10 cellular contexts compared by ENCODE assay signal in genomic region chr12:125193798-125194562, GRCh38. TPM values are rescaled to one million over a fixed set of nuclear protein-coding genes. Genes with fewer than 3 reads are reported as not detected.
DNase-seq lines count a peak whose midpoint lies in the region; ATAC-seq and TF ChIP-seq lines count a peak whose summit lies in the region.
"Had no signal": no experiment of that assay in that cellular context is flagged by ENCODE, and none has a peak within 500 bp of the region (broad histone marks: within the 10 kb centered on the region; RNA-seq: fewer than 3 reads in every experiment).

No MANE protein-coding gene starts in this region.

- DNase-seq in ELR (ENCODE audit: low read depth) (peak; percentile 78), MG63 (peak; percentile 69), myocyte (ENCODE audit: low read depth) (peak; percentile 22), GOT3 (lab: John Stamatoyannopoulos, UW) (no peak), heart left ventricle (no peak)
- DNase-seq in activated naive CD4-positive, alpha-beta T cell (lab: John Stamatoyannopoulos, UW): no peak
- DNase-seq: NCI-H2029 had no signal

- no peak for TF ChIP-seq POLR2A in heart left ventricle (IDR thresholded peaks at IDR 0.05)

- H3K36me3 Mint-ChIP-seq in brain: peaks cover 4% of the 10 kb centered on the region

- intact Hi-C loops in heart left ventricle (cut with DNase I): no loop called here

- no peak overlapping the region for H3K27ac ChIP-seq in heart left ventricle
- H3K27ac ChIP-seq: esophagus muscularis mucosa had no signal

- H3K9me3 ChIP-seq in MG63 (no peaks in the 10 kb centered on the region), heart left ventricle (no peaks in the 10 kb centered on the region)
- H3K9me3 ChIP-seq: esophagus muscularis mucosa had no signal

- peaks cover 68% of the 10 kb centered on the region for H3K27me3 Mint-ChIP-seq in brain

- H3K9me3 Mint-ChIP-seq in brain: peaks cover under 1 to 18% (median 7%) of the 10 kb centered on the region in 5 experiments

- TF ChIP-seq CTCF in brain (conservative IDR thresholded peaks at IDR 0.05) (peak; percentile 14 to 56), heart left ventricle (IDR thresholded peaks at IDR 0.05) (no peak)

- ATAC-seq in HG02840 (IDR thresholded peaks at IDR 0.05; ENCODE audit: low FRiP score, unreplicated experiment) (no peak), heart left ventricle (no peak)

- H3K27ac Mint-ChIP-seq in brain: peak overlapping the region; percentile 75 to 95 (median 84)

- H3K4me1 ChIP-seq in heart left ventricle: peaks cover 0 to 12% (median 0%) of the 10 kb centered on the region in 12 donors

- peaks cover 28% of the 10 kb centered on the region for H3K4me1 Mint-ChIP-seq in brain

- peaks cover 26% of the 10 kb centered on the region for H3K27me3 ChIP-seq in MG63
- peaks cover 6 to 66% (median 22%) of the 10 kb centered on the region in 9 donors for H3K27me3 ChIP-seq in heart left ventricle

- 12 to 16% (median 14%) methylated on average over 15 to 16 of the region's 16 CpGs for WGBS in heart left ventricle, 4 donors

- peak overlapping the region; percentile 66 to 81 (median 78) for H3K4me3 Mint-ChIP-seq in brain

- no peaks in the 10 kb centered on the region for H3K36me3 ChIP-seq in MG63
- no peaks in the 10 kb centered on the region for H3K36me3 ChIP-seq in heart left ventricle
- H3K36me3 ChIP-seq: esophagus muscularis mucosa had no signal

- H3K4me3 ChIP-seq in MG63 (no peak overlapping the region), heart left ventricle (no peak overlapping the region)
- H3K4me3 ChIP-seq: esophagus muscularis mucosa had no signal

RNA-seq across cellular contexts. Expression of gene TMEM132B, which starts 7.8 kb away (rescaled TPM):
- 0.07 and 0.53 TPM in 2 replicates for total RNA-seq in MG63 (2014; rRNA removed; shearing (Covaris generic); ENCODE audit: low replicate concordance)
- polyA plus RNA-seq in brain (ENCODE audit: insufficient read depth, low read depth, low replicate concordance): 2.3 TPM
- 0.83 TPM in 2 replicates for total RNA-seq in myocyte
- polyA plus RNA-seq in myocyte (2012): 0.14 TPM
- total RNA-seq in heart left ventricle: 1 to 10 TPM in 5 of 9 donors, under 1 TPM in 4; 0.27 to 5.2 (median 1.5) TPM
- polyA plus RNA-seq in heart left ventricle: under 1 TPM; 0.25 to 0.27 TPM

Comparison
In these comparisons a context has a peak if more than half of its experiments do, and no peak if none do; other contexts are left out.
1. DNase-seq: peak in ELR (single experiment), MG63 (single experiment) and myocyte (single experiment); none in GOT3 (single experiment), heart left ventricle (0 of 5) and activated naive CD4-positive, alpha-beta T cell (0 of 4).
2. CTCF ChIP-seq: peak in brain (2 of 2); none in heart left ventricle (0 of 12).